Comparison of ENCODE assay signal across 11 cellular contexts in the genomic region with DNA sequence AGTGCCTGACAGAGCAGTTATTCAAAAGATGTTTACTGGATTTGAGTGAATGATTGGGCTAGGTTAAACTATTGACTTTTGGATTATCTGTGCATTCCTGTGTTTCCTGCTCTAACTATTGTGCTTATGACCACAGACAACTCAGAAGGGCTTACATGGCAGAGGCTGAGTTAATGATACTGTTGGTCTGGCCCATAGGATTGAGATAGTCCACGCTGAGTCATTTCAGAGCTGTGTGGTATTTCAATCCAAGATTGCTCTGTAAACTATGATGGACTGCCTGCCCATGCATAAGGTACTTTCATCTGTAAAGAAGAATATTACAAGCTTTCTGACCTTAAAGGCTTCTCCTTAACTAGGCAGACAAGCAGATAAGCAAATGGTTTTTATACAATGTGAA. TPM values are rescaled to one million over a fixed set of nuclear protein-coding genes. Genes with fewer than 3 reads are reported as not detected.
A peak's percentile ranks its signal among the peaks of the same experiment; 100 is the strongest.
DNase-seq lines count a peak whose midpoint lies in the region; ATAC-seq and TF ChIP-seq lines count a peak whose summit lies in the region.
"Had no signal": no experiment of that assay in that cellular context is flagged by ENCODE, and none has a peak within 500 bp of the region (broad histone marks: within the 10 kb centered on the region; RNA-seq: fewer than 3 reads in every experiment).

No MANE protein-coding gene starts in this region.

- DNase-seq in PC-9 (peak in 1 of 2 experiments; percentile 84), fibroblast of lung (ENCODE audit: low read depth in 2 of 2) (peak; percentile 29 to 95), caudate nucleus (lab: John Stamatoyannopoulos, UW) (no peak), DMS 273 (lab: John Stamatoyannopoulos, UW; ENCODE audit: unreplicated experiment) (no peak)
- DNase-seq in activated CD8-positive, alpha-beta T cell treated with anti-CD3 and anti-CD28 coated beads for 36 hours = no peak
- DNase-seq in activated naive CD4-positive, alpha-beta T cell treated with anti-CD3 and anti-CD28 coated beads, Interleukin-2, amount 10 ng/mL, durations not matched to agents 7 days and 5 days = no peak
- DNase-seq: activated CD4-positive, alpha-beta T cell treated with anti-CD3 and anti-CD28 coated beads for 48 hours; activated naive CD4-positive, alpha-beta T cell treated with Interleukin-2 at 50 U/mL for 16 hours; SIG-M5 had no signal

- H3K4me2 ChIP-seq in PC-9 (peak overlapping the region; percentile 60), fibroblast of lung (ENCODE audit: extremely low read depth, insufficient read depth, low read length) (peak overlapping the region; percentile 67)

- no peak for TF ChIP-seq CTCF in PC-9 (conservative IDR thresholded peaks at IDR 0.05)
- TF ChIP-seq CTCF in fibroblast of lung (conservative IDR thresholded peaks at IDR 0.05 in 1 of 2, IDR thresholded peaks at IDR 0.05 in 1 of 2; ENCODE audit: low read depth in 1 of 2, low read length in 2 of 2) = no peak
- no peak for TF ChIP-seq CTCF in activated CD8-positive, alpha-beta T cell treated with anti-CD3 and anti-CD28 coated beads for 36 hours (IDR thresholded peaks at IDR 0.05)

- intact Hi-C loops in PC-9 (cut with micrococcal nuclease; ENCODE audit: unreplicated experiment) = loop anchor here (2.0 to 10.0 kb wide), 4 partner anchors 235 to 1407 kb away; a partner anchor contains a TSS
- intact Hi-C loops in activated CD8-positive, alpha-beta T cell treated with anti-CD3 and anti-CD28 coated beads for 36 hours (cut with micrococcal nuclease) = no loop called here

- no peaks in the 10 kb centered on the region for H3K36me3 Mint-ChIP-seq in activated CD8-positive, alpha-beta T cell treated with anti-CD3 and anti-CD28 coated beads for 36 hours (ENCODE audit: low read depth)
- no peaks in the 10 kb centered on the region for H3K36me3 Mint-ChIP-seq in activated naive CD4-positive, alpha-beta T cell treated with anti-CD3 and anti-CD28 coated beads, Interleukin-2, amount 10 ng/mL, durations not matched to agents 7 days and 5 days

- H3F3A ChIP-seq in PC-9 (ENCODE audit: insufficient read depth, low read depth) = peaks cover 40% of the 10 kb centered on the region

- H3K4me1 ChIP-seq in PC-9 (replicated peaks; ENCODE audit: insufficient read depth) (peaks cover 58% of the 10 kb centered on the region), fibroblast of lung (ENCODE audit: control insufficient read depth, extremely low read depth, insufficient read depth, low read length) (peaks cover 8% of the 10 kb centered on the region)

- POLR2A ChIA-PET in PC-9 (lab: Charles Lee; ENCODE audit: unreplicated experiment) = no interaction called here
- POLR2A ChIA-PET in activated CD8-positive, alpha-beta T cell treated with anti-CD3 and anti-CD28 coated beads for 36 hours (lab: Charles Lee) = no interaction called here

- no peaks in the 10 kb centered on the region for H3K9me3 Mint-ChIP-seq in activated CD8-positive, alpha-beta T cell treated with anti-CD3 and anti-CD28 coated beads for 36 hours
- H3K9me3 Mint-ChIP-seq in activated naive CD4-positive, alpha-beta T cell treated with anti-CD3 and anti-CD28 coated beads, Interleukin-2, amount 10 ng/mL, durations not matched to agents 7 days and 5 days = no peaks in the 10 kb centered on the region
- H3K9me3 Mint-ChIP-seq: stimulated activated naive CD8-positive, alpha-beta T cell treated with anti-CD3 and anti-CD28 coated beads, Interleukin-15, Interleukin-2, amounts not matched to agents 100 ng/mL and 50 ng/mL, for 24 hours had no signal

- peaks cover 11% of the 10 kb centered on the region for H3K27me3 Mint-ChIP-seq in activated CD8-positive, alpha-beta T cell treated with anti-CD3 and anti-CD28 coated beads for 36 hours
- no peaks in the 10 kb centered on the region for H3K27me3 Mint-ChIP-seq in activated naive CD4-positive, alpha-beta T cell treated with anti-CD3 and anti-CD28 coated beads, Interleukin-2, amount 10 ng/mL, durations not matched to agents 7 days and 5 days

- CTCF ChIA-PET in PC-9 (lab: Charles Lee) = no interaction called here
- CTCF ChIA-PET in activated CD8-positive, alpha-beta T cell treated with anti-CD3 and anti-CD28 coated beads for 36 hours (lab: Charles Lee) = no interaction called here
- CTCF ChIA-PET in activated naive CD4-positive, alpha-beta T cell treated with anti-CD3 and anti-CD28 coated beads, Interleukin-2, amount 10 ng/mL, durations not matched to agents 7 days and 5 days (lab: Charles Lee) = no interaction called here

- no peak overlapping the region for H3K9ac ChIP-seq in fibroblast of lung (ENCODE audit: insufficient read depth, low read length)

- H3K36me3 ChIP-seq in PC-9 (ENCODE audit: low read depth) (no peaks in the 10 kb centered on the region), fibroblast of lung (ENCODE audit: control insufficient read depth, insufficient read depth, low read length) (no peaks in the 10 kb centered on the region)

- no peaks in the 10 kb centered on the region for H3K9me2 ChIP-seq in PC-9 (ENCODE audit: insufficient read depth)

- peak; percentile 70 for ATAC-seq in GM21619 (IDR thresholded peaks at IDR 0.05; ENCODE audit: unreplicated experiment)
- ATAC-seq in activated CD8-positive, alpha-beta T cell treated with anti-CD3 and anti-CD28 coated beads for 36 hours = no peak

- H3K27me3 ChIP-seq in PC-9 (ENCODE audit: insufficient read depth, low read depth) (no peaks in the 10 kb centered on the region), fibroblast of lung (ENCODE audit: control insufficient read depth, insufficient read depth, low read length) (no peaks in the 10 kb centered on the region)

- H4K20me1 ChIP-seq in PC-9 (ENCODE audit: insufficient read depth) (no peaks in the 10 kb centered on the region), fibroblast of lung (ENCODE audit: control insufficient read depth, extremely low read depth, insufficient read depth, low read length) (no peaks in the 10 kb centered on the region)

- H3K27ac ChIP-seq in PC-9 (peak overlapping the region; percentile 98), fibroblast of lung (ENCODE audit: insufficient read depth, low read length) (no peak overlapping the region), caudate nucleus (ENCODE audit: low read depth, low read length) (no peak overlapping the region)

- no peaks in the 10 kb centered on the region for H3K4me1 Mint-ChIP-seq in activated CD8-positive, alpha-beta T cell treated with anti-CD3 and anti-CD28 coated beads for 36 hours (ENCODE audit: low read depth)
- no peaks in the 10 kb centered on the region for H3K4me1 Mint-ChIP-seq in activated naive CD4-positive, alpha-beta T cell treated with anti-CD3 and anti-CD28 coated beads, Interleukin-2, amount 10 ng/mL, durations not matched to agents 7 days and 5 days

- H3K9me3 ChIP-seq in PC-9 (ENCODE audit: insufficient read depth, low read depth) (peaks cover 10% of the 10 kb centered on the region; the same call in 1 of the 2 replicates), fibroblast of lung (ENCODE audit: control insufficient read depth, insufficient read depth, low read depth, low read length) (no peaks in the 10 kb centered on the region)

- no peak overlapping the region for H3K4me3 ChIP-seq in PC-9
- no peak overlapping the region for H3K4me3 ChIP-seq in fibroblast of lung (replicated peaks in 1 of 4; ENCODE audit: control extremely low read depth in 1 of 4, insufficient read depth in 1 of 4, low read depth in 3 of 4, low read length in 4 of 4)

- no peaks in the 10 kb centered on the region for H3K79me2 ChIP-seq in PC-9 (ENCODE audit: low read depth)
- no peaks in the 10 kb centered on the region for H3K79me2 ChIP-seq in fibroblast of lung (ENCODE audit: control insufficient read depth, insufficient read depth, low read length)

- no TSS peak for BruUV-seq in PC-9 (replicated peaks; lab: Mats Ljungman, UMichigan)

- no peak overlapping the region for H3K4me3 Mint-ChIP-seq in activated CD8-positive, alpha-beta T cell treated with anti-CD3 and anti-CD28 coated beads for 36 hours
- H3K4me3 Mint-ChIP-seq in activated naive CD4-positive, alpha-beta T cell treated with anti-CD3 and anti-CD28 coated beads, Interleukin-2, amount 10 ng/mL, durations not matched to agents 7 days and 5 days = no peak overlapping the region
- H3K4me3 Mint-ChIP-seq: stimulated activated naive CD8-positive, alpha-beta T cell treated with anti-CD3 and anti-CD28 coated beads, Interleukin-15, Interleukin-2, amounts not matched to agents 100 ng/mL and 50 ng/mL, for 24 hours had no signal

- no peak overlapping the region for H3K27ac Mint-ChIP-seq in activated CD8-positive, alpha-beta T cell treated with anti-CD3 and anti-CD28 coated beads for 36 hours
- H3K27ac Mint-ChIP-seq in activated naive CD4-positive, alpha-beta T cell treated with anti-CD3 and anti-CD28 coated beads, Interleukin-2, amount 10 ng/mL, durations not matched to agents 7 days and 5 days = no peak overlapping the region
- H3K27ac Mint-ChIP-seq: stimulated activated naive CD8-positive, alpha-beta T cell treated with anti-CD3 and anti-CD28 coated beads, Interleukin-15, Interleukin-2, amounts not matched to agents 100 ng/mL and 50 ng/mL, for 24 hours had no signal

- H2AFZ ChIP-seq in PC-9 (no peak overlapping the region), fibroblast of lung (ENCODE audit: low read length) (no peak overlapping the region)

RNA-seq across cellular contexts. Expression of a gene that starts 49.1 kb away (rescaled TPM):
- not detected in 2 replicates for total RNA-seq in PC-9 (2021)
- total RNA-seq in fibroblast of lung = 4.6 and 8.0 TPM in 2 replicates
- 1.6 and 3.3 TPM in 2 replicates for polyA plus RNA-seq in fibroblast of lung
- 1.9 and 2.6 TPM in 2 replicates for polyA plus RNA-seq in fibroblast of lung (2012)
- polyA minus RNA-seq in fibroblast of lung (ENCODE audit: low replicate concordance) = 7.3 and 15.9 TPM in 2 replicates
- total RNA-seq in activated CD8-positive, alpha-beta T cell treated with anti-CD3 and anti-CD28 coated beads for 36 hours = under 1 TPM; 0.69 to 0.74 TPM

Comparison
In these comparisons a context has a peak if more than half of its experiments do, and no peak if none do; other contexts are left out.
1. DNase-seq: peak in fibroblast of lung (2 of 2); none in caudate nucleus (0 of 61), activated CD8-positive, alpha-beta T cell treated with anti-CD3 and anti-CD28 coated beads for 36 hours (single experiment), DMS 273 (single experiment) and activated naive CD4-positive, alpha-beta T cell treated with anti-CD3 and anti-CD28 coated beads, Interleukin-2, amount 10 ng/mL, durations not matched to agents 7 days and 5 days (single experiment).